Comparison of ENCODE assay signal across 8 cellular contexts in genomic region chr1:156725683-156726280, GRCh38. TPM values are rescaled to one million over a fixed set of nuclear protein-coding genes. Genes with fewer than 3 reads are reported as not detected.
A peak's percentile ranks its signal among the peaks of the same experiment; 100 is the strongest.
DNase-seq lines count a peak whose midpoint lies in the region; ATAC-seq and TF ChIP-seq lines count a peak whose summit lies in the region.

No MANE protein-coding gene starts in this region.

- H3K4me2 ChIP-seq in GM23338 = peak overlapping the region; percentile 95

- H3K4me3 ChIP-seq in GM23338 (peak overlapping the region; percentile 96), astrocyte of the spinal cord (ENCODE audit: low read depth, low read length) (peak overlapping the region; percentile 22), retinal pigment epithelial cell (ENCODE audit: low read length) (peak overlapping the region; percentile 98)

- peaks cover 74% of the 10 kb centered on the region for H3K79me2 ChIP-seq in GM23338 (replicated peaks; ENCODE audit: insufficient read depth)

- ATAC-seq in GM23338 = peak; percentile 70
- ATAC-seq in GM19455 (IDR thresholded peaks at IDR 0.05; ENCODE audit: unreplicated experiment) = no peak

- peak overlapping the region; percentile 81; the same call in 1 of the 2 replicates for H3K27ac ChIP-seq in GM23338 (ENCODE audit: low read depth)

- no TSS peak for BruUV-seq in Calu3 (replicated peaks; lab: Mats Ljungman, UMichigan)

- peaks cover 45% of the 10 kb centered on the region for H4K20me1 ChIP-seq in GM23338 (replicated peaks; ENCODE audit: insufficient read depth)

- no peaks in the 10 kb centered on the region for H3K27me3 Mint-ChIP-seq in Calu3 (ENCODE audit: unreplicated experiment)
- H3K27me3 Mint-ChIP-seq in GM23338 (ENCODE audit: insufficient read depth, low read depth, poor library complexity) = peaks cover 7% of the 10 kb centered on the region

- intact Hi-C loops in Calu3 (cut with micrococcal nuclease; ENCODE audit: unreplicated experiment) = loop anchor here (1.0 to 5.0 kb wide), 6 partner anchors 32 to 165 kb away; partner anchors contain the start of genes NTRK1 and PRCC

- H3K36me3 Mint-ChIP-seq in Calu3 (ENCODE audit: insufficient read depth, unreplicated experiment) (peaks cover 7% of the 10 kb centered on the region), GM23338 (ENCODE audit: low read depth) (peaks cover 36% of the 10 kb centered on the region)

- H3K4me1 Mint-ChIP-seq in Calu3 (ENCODE audit: low read depth, unreplicated experiment) = peaks cover 28% of the 10 kb centered on the region
- peaks cover 13% of the 10 kb centered on the region for H3K4me1 Mint-ChIP-seq in GM23338

- H3K36me3 ChIP-seq in GM23338 (ENCODE audit: insufficient read depth) = peaks cover 23% of the 10 kb centered on the region

- in situ Hi-C loops in astrocyte of the spinal cord (cut with HindIII; ENCODE audit: low sequenced_read_pairs) = no loop called here

- H3K9me2 ChIP-seq in GM23338 (ENCODE audit: insufficient read depth) = no peaks in the 10 kb centered on the region

- DNase-seq in Calu3 (peak; percentile 94), GM23338 (ENCODE audit: low spot score) (peak; percentile 96), NCI-H2029 (lab: John Stamatoyannopoulos, UW) (peak; percentile 69), T-helper 9 cell (peak; percentile 77), astrocyte of the spinal cord (ENCODE audit: low read depth, low spot score) (peak; percentile 87), hypothalamus (lab: John Stamatoyannopoulos, UW) (peak in 48 of 51 donors; percentile 21 to 91 (median 74)), retinal pigment epithelial cell (ENCODE audit: low read depth) (no peak)

- H3K27ac Mint-ChIP-seq in Calu3 (ENCODE audit: unreplicated experiment) (no peak overlapping the region), GM23338 (no peak overlapping the region)

- CTCF ChIA-PET in Calu3 (lab: Charles Lee) = interaction anchor here (0.6 to 5.1 kb wide), 28 partner anchors 8 to 202 kb away, joined by 3 to 199 read pairs (median 8); partner anchors contain the start of genes CRABP2, HAPLN2, HDGF and INSRR

- no peaks in the 10 kb centered on the region for H3K27me3 ChIP-seq in GM23338 (ENCODE audit: insufficient read depth)

- H3F3A ChIP-seq in GM23338 (replicated peaks; ENCODE audit: low read depth) = peaks cover 42% of the 10 kb centered on the region

- H3K4me3 Mint-ChIP-seq in Calu3 (ENCODE audit: low read depth, unreplicated experiment) = no peak overlapping the region
- no peak overlapping the region for H3K4me3 Mint-ChIP-seq in GM23338

- peaks cover 28% of the 10 kb centered on the region for H3K4me1 ChIP-seq in GM23338 (ENCODE audit: insufficient read depth)

- H2AFZ ChIP-seq in GM23338 = no peak overlapping the region

- peak; percentile 91 for TF ChIP-seq CTCF in Calu3 (IDR thresholded peaks at IDR 0.05; ENCODE audit: unreplicated experiment)
- peak; percentile 94 to 98 for TF ChIP-seq CTCF in GM23338 (conservative IDR thresholded peaks at IDR 0.05; ENCODE audit: low read depth in 2 of 2)
- peak; percentile 93 for TF ChIP-seq CTCF in astrocyte of the spinal cord (IDR thresholded peaks at IDR 0.05; ENCODE audit: low read depth, low read length)
- TF ChIP-seq CTCF in retinal pigment epithelial cell (conservative IDR thresholded peaks at IDR 0.05; ENCODE audit: low read depth, low read length) = peak; percentile 96

- H3K9me3 Mint-ChIP-seq in Calu3 (ENCODE audit: low read depth, unreplicated experiment) (no peaks in the 10 kb centered on the region), GM23338 (no peaks in the 10 kb centered on the region)

TF ChIP-seq in GM23338, 12 proteins besides CTCF, POLR2A, EP300 and RAD21 (continues in another document):
- TF ChIP-seq ZNF114 (CRISPR knock-in tag; IDR thresholded peaks at IDR 0.05) = no peak
- TF ChIP-seq, protein P1, sequence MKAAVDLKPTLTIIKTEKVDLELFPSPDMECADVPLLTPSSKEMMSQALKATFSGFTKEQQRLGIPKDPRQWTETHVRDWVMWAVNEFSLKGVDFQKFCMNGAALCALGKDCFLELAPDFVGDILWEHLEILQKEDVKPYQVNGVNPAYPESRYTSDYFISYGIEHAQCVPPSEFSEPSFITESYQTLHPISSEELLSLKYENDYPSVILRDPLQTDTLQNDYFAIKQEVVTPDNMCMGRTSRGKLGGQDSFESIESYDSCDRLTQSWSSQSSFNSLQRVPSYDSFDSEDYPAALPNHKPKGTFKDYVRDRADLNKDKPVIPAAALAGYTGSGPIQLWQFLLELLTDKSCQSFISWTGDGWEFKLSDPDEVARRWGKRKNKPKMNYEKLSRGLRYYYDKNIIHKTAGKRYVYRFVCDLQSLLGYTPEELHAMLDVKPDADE (IDR thresholded peaks at IDR 0.05) = no peak
- no peak for TF ChIP-seq NANOG (IDR thresholded peaks at IDR 0.05; ENCODE audit: borderline replicate concordance)
- TF ChIP-seq, protein P2, sequence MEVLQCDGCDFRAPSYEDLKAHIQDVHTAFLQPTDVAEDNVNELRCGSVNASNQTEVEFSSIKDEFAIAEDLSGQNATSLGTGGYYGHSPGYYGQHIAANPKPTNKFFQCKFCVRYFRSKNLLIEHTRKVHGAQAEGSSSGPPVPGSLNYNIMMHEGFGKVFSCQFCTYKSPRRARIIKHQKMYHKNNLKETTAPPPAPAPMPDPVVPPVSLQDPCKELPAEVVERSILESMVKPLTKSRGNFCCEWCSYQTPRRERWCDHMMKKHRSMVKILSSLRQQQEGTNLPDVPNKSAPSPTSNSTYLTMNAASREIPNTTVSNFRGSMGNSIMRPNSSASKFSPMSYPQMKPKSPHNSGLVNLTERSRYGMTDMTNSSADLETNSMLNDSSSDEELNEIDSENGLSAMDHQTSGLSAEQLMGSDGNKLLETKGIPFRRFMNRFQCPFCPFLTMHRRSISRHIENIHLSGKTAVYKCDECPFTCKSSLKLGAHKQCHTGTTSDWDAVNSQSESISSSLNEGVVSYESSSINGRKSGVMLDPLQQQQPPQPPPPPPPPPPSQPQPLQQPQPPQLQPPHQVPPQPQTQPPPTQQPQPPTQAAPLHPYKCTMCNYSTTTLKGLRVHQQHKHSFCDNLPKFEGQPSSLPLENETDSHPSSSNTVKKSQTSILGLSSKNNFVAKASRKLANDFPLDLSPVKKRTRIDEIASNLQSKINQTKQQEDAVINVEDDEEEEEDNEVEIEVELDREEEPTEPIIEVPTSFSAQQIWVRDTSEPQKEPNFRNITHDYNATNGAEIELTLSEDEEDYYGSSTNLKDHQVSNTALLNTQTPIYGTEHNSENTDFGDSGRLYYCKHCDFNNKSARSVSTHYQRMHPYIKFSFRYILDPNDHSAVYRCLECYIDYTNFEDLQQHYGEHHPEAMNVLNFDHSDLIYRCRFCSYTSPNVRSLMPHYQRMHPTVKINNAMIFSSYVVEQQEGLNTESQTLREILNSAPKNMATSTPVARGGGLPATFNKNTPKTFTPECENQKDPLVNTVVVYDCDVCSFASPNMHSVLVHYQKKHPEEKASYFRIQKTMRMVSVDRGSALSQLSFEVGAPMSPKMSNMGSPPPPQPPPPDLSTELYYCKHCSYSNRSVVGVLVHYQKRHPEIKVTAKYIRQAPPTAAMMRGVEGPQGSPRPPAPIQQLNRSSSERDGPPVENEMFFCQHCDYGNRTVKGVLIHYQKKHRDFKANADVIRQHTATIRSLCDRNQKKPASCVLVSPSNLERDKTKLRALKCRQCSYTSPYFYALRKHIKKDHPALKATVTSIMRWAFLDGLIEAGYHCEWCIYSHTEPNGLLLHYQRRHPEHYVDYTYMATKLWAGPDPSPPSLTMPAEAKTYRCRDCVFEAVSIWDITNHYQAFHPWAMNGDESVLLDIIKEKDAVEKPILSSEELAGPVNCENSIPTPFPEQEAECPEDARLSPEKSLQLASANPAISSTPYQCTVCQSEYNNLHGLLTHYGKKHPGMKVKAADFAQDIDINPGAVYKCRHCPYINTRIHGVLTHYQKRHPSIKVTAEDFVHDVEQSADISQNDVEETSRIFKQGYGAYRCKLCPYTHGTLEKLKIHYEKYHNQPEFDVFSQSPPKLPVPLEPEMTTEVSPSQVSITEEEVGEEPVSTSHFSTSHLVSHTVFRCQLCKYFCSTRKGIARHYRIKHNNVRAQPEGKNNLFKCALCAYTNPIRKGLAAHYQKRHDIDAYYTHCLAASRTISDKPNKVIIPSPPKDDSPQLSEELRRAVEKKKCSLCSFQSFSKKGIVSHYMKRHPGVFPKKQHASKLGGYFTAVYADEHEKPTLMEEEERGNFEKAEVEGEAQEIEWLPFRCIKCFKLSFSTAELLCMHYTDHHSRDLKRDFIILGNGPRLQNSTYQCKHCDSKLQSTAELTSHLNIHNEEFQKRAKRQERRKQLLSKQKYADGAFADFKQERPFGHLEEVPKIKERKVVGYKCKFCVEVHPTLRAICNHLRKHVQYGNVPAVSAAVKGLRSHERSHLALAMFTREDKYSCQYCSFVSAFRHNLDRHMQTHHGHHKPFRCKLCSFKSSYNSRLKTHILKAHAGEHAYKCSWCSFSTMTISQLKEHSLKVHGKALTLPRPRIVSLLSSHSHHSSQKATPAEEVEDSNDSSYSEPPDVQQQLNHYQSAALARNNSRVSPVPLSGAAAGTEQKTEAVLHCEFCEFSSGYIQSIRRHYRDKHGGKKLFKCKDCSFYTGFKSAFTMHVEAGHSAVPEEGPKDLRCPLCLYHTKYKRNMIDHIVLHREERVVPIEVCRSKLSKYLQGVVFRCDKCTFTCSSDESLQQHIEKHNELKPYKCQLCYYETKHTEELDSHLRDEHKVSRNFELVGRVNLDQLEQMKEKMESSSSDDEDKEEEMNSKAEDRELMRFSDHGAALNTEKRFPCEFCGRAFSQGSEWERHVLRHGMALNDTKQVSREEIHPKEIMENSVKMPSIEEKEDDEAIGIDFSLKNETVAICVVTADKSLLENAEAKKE (CRISPR knock-in tag; IDR thresholded peaks at IDR 0.05) = no peak
- no peak for TF ChIP-seq JUNB (IDR thresholded peaks at IDR 0.05; ENCODE audit: unreplicated experiment)

RNA-seq across cellular contexts. Expression of gene METTL25B, which starts 2.5 kb away (rescaled TPM):
- 52.7 and 63.8 TPM in 2 replicates for total RNA-seq in Calu3 (2022)
- total RNA-seq in GM23338 (2014; rRNA removed; shearing (Covaris generic)) = 12.9 and 18.3 TPM in 2 replicates
- 18.1 and 21.1 TPM in 2 replicates for polyA plus RNA-seq in GM23338 (2016; fragmentation: Nextera tagmentation; extraction: Ambion mirVana)

RNA-seq across cellular contexts. Expression of gene ISG20L2, which starts 2.8 kb away (rescaled TPM):
- 60.9 and 61.6 TPM in 2 replicates for total RNA-seq in Calu3 (2022)
- total RNA-seq in GM23338 (2014; rRNA removed; shearing (Covaris generic)) = 34.9 and 50.9 TPM in 2 replicates
- polyA plus RNA-seq in GM23338 (2016; fragmentation: Nextera tagmentation; extraction: Ambion mirVana) = 22.2 and 23.1 TPM in 2 replicates

RNA-seq across cellular contexts. Expression of gene MRPL24, which starts 15.1 kb away (rescaled TPM):
- total RNA-seq in Calu3 (2022) = 130 and 138 TPM in 2 replicates
- 18.8 and 23.8 TPM in 2 replicates for total RNA-seq in GM23338 (2014; rRNA removed; shearing (Covaris generic))
- polyA plus RNA-seq in GM23338 (2016; fragmentation: Nextera tagmentation; extraction: Ambion mirVana) = 45.7 and 52.4 TPM in 2 replicates

RNA-seq across cellular contexts. Expression of gene CRABP2, which starts 20.4 kb away (rescaled TPM):
- 17.6 and 27.3 TPM in 2 replicates for total RNA-seq in Calu3 (2022)
- 35.1 and 45.9 TPM in 2 replicates for total RNA-seq in GM23338 (2014; rRNA removed; shearing (Covaris generic))
- polyA plus RNA-seq in GM23338 (2016; fragmentation: Nextera tagmentation; extraction: Ambion mirVana) = 137 and 138 TPM in 2 replicates

RNA-seq across cellular contexts. Expression of gene HDGF, which starts 25.7 kb away (rescaled TPM):
- 437 and 470 TPM in 2 replicates for total RNA-seq in Calu3 (2022)
- total RNA-seq in GM23338 (2014; rRNA removed; shearing (Covaris generic)) = 230 and 251 TPM in 2 replicates
- polyA plus RNA-seq in GM23338 (2016; fragmentation: Nextera tagmentation; extraction: Ambion mirVana) = 106 and 126 TPM in 2 replicates

Comparison
In these comparisons a context has a peak if more than half of its experiments do, and no peak if none do; other contexts are left out.
1. H3K4me3 ChIP-seq: peak in every context shown above with its lines; median percentile 98 in retinal pigment epithelial cell; 96 in GM23338; 22 in astrocyte of the spinal cord.